In the genomic region with DNA sequence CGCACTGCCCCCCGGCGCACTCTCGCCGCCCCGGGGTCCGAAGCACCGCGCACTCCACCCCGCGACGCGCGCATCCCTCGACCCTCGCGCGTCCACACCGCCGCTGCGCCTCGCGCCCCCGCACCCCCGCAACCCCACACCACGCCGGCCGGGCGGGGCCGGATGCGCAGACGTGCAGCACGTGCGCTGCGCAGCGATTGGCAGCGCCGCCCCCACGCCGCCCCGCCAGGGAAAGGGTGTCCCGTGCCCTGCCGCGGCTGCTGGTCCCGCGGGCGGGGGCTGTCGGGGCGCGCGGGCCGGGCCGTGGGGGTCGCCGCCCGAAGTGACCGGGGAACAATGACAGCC, we compare ENCODE assay signal across 8 cellular contexts. TPM values are rescaled to one million over a fixed set of nuclear protein-coding genes. Genes with fewer than 3 reads are reported as not detected.
DNase-seq lines count a peak whose midpoint lies in the region; ATAC-seq and TF ChIP-seq lines count a peak whose summit lies in the region.

No MANE protein-coding gene starts in this region.

- no peaks in the 10 kb centered on the region for H3K36me3 Mint-ChIP-seq in CD4-positive, CD25-positive, alpha-beta regulatory T cell
- H3K36me3 Mint-ChIP-seq in endothelial cell (ENCODE audit: low read depth, unreplicated experiment), result no peaks in the 10 kb centered on the region
- no peaks in the 10 kb centered on the region for H3K36me3 Mint-ChIP-seq in natural killer cell treated with Interleukin-12 subunit alpha and Interleukin-12 subunit beta and Interleukin-15 and Interleukin-18, amount 100 ng/mL, for 72 hours
- H3K36me3 Mint-ChIP-seq in stimulated activated naive CD8-positive, alpha-beta T cell treated with anti-CD3 and anti-CD28 coated beads, Interleukin-15, Interleukin-2, amounts not matched to agents 100 ng/mL and 50 ng/mL, for 24 hours (ENCODE audit: low read depth), result peaks cover 4% of the 10 kb centered on the region

- peaks cover 6% of the 10 kb centered on the region for H3K27me3 Mint-ChIP-seq in CD4-positive, CD25-positive, alpha-beta regulatory T cell
- H3K27me3 Mint-ChIP-seq in endothelial cell (ENCODE audit: unreplicated experiment), result peaks cover 5% of the 10 kb centered on the region
- no peaks in the 10 kb centered on the region for H3K27me3 Mint-ChIP-seq in natural killer cell treated with Interleukin-12 subunit alpha and Interleukin-12 subunit beta and Interleukin-15 and Interleukin-18, amount 100 ng/mL, for 72 hours
- H3K27me3 Mint-ChIP-seq in stimulated activated naive CD8-positive, alpha-beta T cell treated with anti-CD3 and anti-CD28 coated beads, Interleukin-15, Interleukin-2, amounts not matched to agents 100 ng/mL and 50 ng/mL, for 24 hours, result no peaks in the 10 kb centered on the region

- peak overlapping the region; percentile 85 to 99 (median 96) for H3K4me3 Mint-ChIP-seq in CD4-positive, CD25-positive, alpha-beta regulatory T cell
- H3K4me3 Mint-ChIP-seq in endothelial cell (ENCODE audit: unreplicated experiment), result peak overlapping the region; percentile 91
- peak overlapping the region; percentile 95 for H3K4me3 Mint-ChIP-seq in natural killer cell treated with Interleukin-12 subunit alpha and Interleukin-12 subunit beta and Interleukin-15 and Interleukin-18, amount 100 ng/mL, for 72 hours
- H3K4me3 Mint-ChIP-seq in stimulated activated naive CD8-positive, alpha-beta T cell treated with anti-CD3 and anti-CD28 coated beads, Interleukin-15, Interleukin-2, amounts not matched to agents 100 ng/mL and 50 ng/mL, for 24 hours, result peak overlapping the region; percentile 83

- no peaks in the 10 kb centered on the region for H3K36me3 ChIP-seq in CD4-positive, CD25-positive, alpha-beta regulatory T cell (ENCODE audit: control insufficient read depth, insufficient read depth, low read length)

- ATAC-seq in CD4-positive, CD25-positive, alpha-beta regulatory T cell (ENCODE audit: low read depth in 2 of 2), result peak; percentile 71 to 73
- peak; percentile 50 for ATAC-seq in HG02885 (IDR thresholded peaks at IDR 0.05; ENCODE audit: poor library complexity, unreplicated experiment)
- ATAC-seq in natural killer cell treated with Interleukin-12 subunit alpha and Interleukin-12 subunit beta and Interleukin-15 and Interleukin-18, amount 100 ng/mL, for 72 hours, result peak; percentile 84 to 88

- peak; percentile 68 to 88 (median 77) for DNase-seq in CD4-positive, CD25-positive, alpha-beta regulatory T cell
- peak; percentile 81 to 84 for DNase-seq in activated CD4-positive, alpha-beta T cell treated with anti-CD3 and anti-CD28 coated beads, Interleukin-2, amount 50 U/mL, for 48 hours
- DNase-seq in endothelial cell (ENCODE audit: low spot score) (no peak), SKM-1 treated with dmso at 0.1 percent for 144 hours (lab: John Stamatoyannopoulos, UW; ENCODE audit: unreplicated experiment) (no peak), AG08396 (ENCODE audit: low spot score) (no peak)
- DNase-seq in natural killer cell treated with Interleukin-12 subunit alpha and Interleukin-12 subunit beta and Interleukin-15 and Interleukin-18, amount 100 ng/mL, for 72 hours (ENCODE audit: low spot score), result peak; percentile 86

- no peak overlapping the region for H3K4me3 ChIP-seq in CD4-positive, CD25-positive, alpha-beta regulatory T cell (ENCODE audit: low read depth, low read length)

- H3K27me3 ChIP-seq in CD4-positive, CD25-positive, alpha-beta regulatory T cell (ENCODE audit: control insufficient read depth, insufficient read depth, low read length), result no peaks in the 10 kb centered on the region

- H3K27ac ChIP-seq in CD4-positive, CD25-positive, alpha-beta regulatory T cell (ENCODE audit: insufficient read depth, low read length, poor library complexity, severe bottlenecking), result peak overlapping the region; percentile 96

- peaks cover 23 to 51% (median 37%) of the 10 kb centered on the region in 4 donors for H3K4me1 Mint-ChIP-seq in CD4-positive, CD25-positive, alpha-beta regulatory T cell
- peaks cover 10% of the 10 kb centered on the region for H3K4me1 Mint-ChIP-seq in endothelial cell (ENCODE audit: unreplicated experiment)
- peaks cover 26 to 30% of the 10 kb centered on the region in 2 donors for H3K4me1 Mint-ChIP-seq in natural killer cell treated with Interleukin-12 subunit alpha and Interleukin-12 subunit beta and Interleukin-15 and Interleukin-18, amount 100 ng/mL, for 72 hours (ENCODE audit: low read depth in 2 of 2)
- peaks cover 47% of the 10 kb centered on the region for H3K4me1 Mint-ChIP-seq in stimulated activated naive CD8-positive, alpha-beta T cell treated with anti-CD3 and anti-CD28 coated beads, Interleukin-15, Interleukin-2, amounts not matched to agents 100 ng/mL and 50 ng/mL, for 24 hours (ENCODE audit: low read depth)

- H3K27ac Mint-ChIP-seq in CD4-positive, CD25-positive, alpha-beta regulatory T cell, result peak overlapping the region; percentile 98 to 100 (median 99)
- H3K27ac Mint-ChIP-seq in endothelial cell (ENCODE audit: unreplicated experiment), result no peak overlapping the region
- H3K27ac Mint-ChIP-seq in natural killer cell treated with Interleukin-12 subunit alpha and Interleukin-12 subunit beta and Interleukin-15 and Interleukin-18, amount 100 ng/mL, for 72 hours, result peak overlapping the region; percentile 75 to 96
- peak overlapping the region; percentile 98 for H3K27ac Mint-ChIP-seq in stimulated activated naive CD8-positive, alpha-beta T cell treated with anti-CD3 and anti-CD28 coated beads, Interleukin-15, Interleukin-2, amounts not matched to agents 100 ng/mL and 50 ng/mL, for 24 hours

- peaks cover 30% of the 10 kb centered on the region for H3K4me1 ChIP-seq in CD4-positive, CD25-positive, alpha-beta regulatory T cell (ENCODE audit: control insufficient read depth, insufficient read depth, low read length, poor library complexity, severe bottlenecking)

- no peaks in the 10 kb centered on the region for H3K9me3 ChIP-seq in CD4-positive, CD25-positive, alpha-beta regulatory T cell (ENCODE audit: control insufficient read depth in 2 of 2, low read length in 2 of 2)

- H3K9me3 Mint-ChIP-seq in CD4-positive, CD25-positive, alpha-beta regulatory T cell, result peaks cover 0 to 1% (median 0%) of the 10 kb centered on the region in 7 donors
- no peaks in the 10 kb centered on the region for H3K9me3 Mint-ChIP-seq in endothelial cell (ENCODE audit: unreplicated experiment)
- no peaks in the 10 kb centered on the region for H3K9me3 Mint-ChIP-seq in natural killer cell treated with Interleukin-12 subunit alpha and Interleukin-12 subunit beta and Interleukin-15 and Interleukin-18, amount 100 ng/mL, for 72 hours
- H3K9me3 Mint-ChIP-seq in stimulated activated naive CD8-positive, alpha-beta T cell treated with anti-CD3 and anti-CD28 coated beads, Interleukin-15, Interleukin-2, amounts not matched to agents 100 ng/mL and 50 ng/mL, for 24 hours, result no peaks in the 10 kb centered on the region

- TF ChIP-seq CTCF in endothelial cell (IDR thresholded peaks at IDR 0.05; ENCODE audit: unreplicated experiment), result no peak

RNA-seq across cellular contexts. Expression of a gene that starts 53.7 kb away (rescaled TPM):
- total RNA-seq in CD4-positive, CD25-positive, alpha-beta regulatory T cell, result 52.0 TPM
- polyA plus RNA-seq in CD4-positive, CD25-positive, alpha-beta regulatory T cell, result 1 to 10 TPM; 3.2 to 4.9 (median 4.0) TPM
- 14.8 TPM for total RNA-seq in endothelial cell (ENCODE audit: unreplicated experiment)
- total RNA-seq in natural killer cell treated with Interleukin-12 subunit alpha and Interleukin-12 subunit beta and Interleukin-15 and Interleukin-18, amount 100 ng/mL, for 72 hours, result 10 to 100 TPM; 12.6 to 14.5 TPM

Comparison
In these comparisons a context has a peak if more than half of its experiments do, and no peak if none do; other contexts are left out.
1. DNase-seq: peak in CD4-positive, CD25-positive, alpha-beta regulatory T cell (3 of 3), activated CD4-positive, alpha-beta T cell treated with anti-CD3 and anti-CD28 coated beads, Interleukin-2, amount 50 U/mL, for 48 hours (2 of 2) and natural killer cell treated with Interleukin-12 subunit alpha and Interleukin-12 subunit beta and Interleukin-15 and Interleukin-18, amount 100 ng/mL, for 72 hours (single experiment); none in endothelial cell (single experiment), SKM-1 treated with dmso at 0.1 percent for 144 hours (single experiment) and AG08396 (single experiment).
2. Peak in every context shown above with its lines, with median percentiles within 50 percentile points of each other: ATAC-seq and H3K4me3 Mint-ChIP-seq.